26 cellular contexts compared by ENCODE assay signal in the genomic region with DNA sequence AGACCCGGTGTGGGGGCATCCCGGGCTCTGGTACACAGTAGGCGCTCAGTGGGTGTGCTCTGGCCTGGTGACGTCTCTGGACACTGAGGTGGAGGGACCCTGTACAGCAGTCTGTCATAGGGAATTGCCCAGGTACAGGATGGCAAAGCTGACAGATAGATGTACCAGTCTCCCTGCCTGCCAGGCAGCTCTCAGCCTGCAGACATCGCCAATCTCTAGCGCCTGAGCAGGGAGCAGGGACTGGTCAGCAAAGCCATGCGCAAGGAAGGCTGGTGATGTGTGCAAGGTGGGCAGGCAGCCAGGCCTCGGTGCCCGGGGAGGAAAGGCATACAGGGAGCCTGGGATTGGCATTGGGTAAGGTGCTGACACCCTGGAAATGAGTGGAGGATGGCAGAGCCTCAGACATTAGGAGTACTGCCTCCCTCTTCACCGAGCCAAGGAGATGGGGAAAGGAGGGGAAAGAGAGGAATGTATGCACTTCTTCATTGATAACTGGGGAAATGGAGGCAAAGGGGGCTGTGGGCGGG.
"Had no signal": no experiment of that assay in that cellular context is flagged by ENCODE, and none has a peak within 500 bp of the region (broad histone marks: within the 10 kb centered on the region; RNA-seq: fewer than 3 reads in every experiment).

No MANE protein-coding gene starts in this region.

- H3K36me3 ChIP-seq: breast epithelium, gastroesophageal sphincter, left lung, lower lobe of right lung, right atrium auricular region, transverse colon had no signal

- H3K9ac ChIP-seq: parathyroid adenoma had no signal

- H3K4me2 ChIP-seq: smooth muscle cell had no signal

- H3K4me3 ChIP-seq: breast epithelium, gastroesophageal sphincter, left lung, lower lobe of right lung, right atrium auricular region, smooth muscle cell, transverse colon had no signal

- ATAC-seq: gastroesophageal sphincter; left lung; stimulated activated naive B cell treated with anti-CD40 and anti-IgM and Interleukin-4, amounts not matched to agents 10 μg/mL and 1 μg/mL and 100 μg/mL, for 72 hours; WTC11 had no signal

- H3K4me1 ChIP-seq: breast epithelium, gastroesophageal sphincter, left lung, lower lobe of right lung, parathyroid adenoma, right atrium auricular region, transverse colon had no signal

- H3K27me3 ChIP-seq: breast epithelium, right atrium auricular region had no signal

- H3K9me3 ChIP-seq: breast epithelium, gastroesophageal sphincter, left lung, lower lobe of right lung, right atrium auricular region, transverse colon had no signal

- DNase-seq: activated CD4-positive, alpha-beta memory T cell treated with anti-CD3 and anti-CD28 coated beads, Interleukin-2, amount 10 ng/mL, durations not matched to agents 7 days and 5 days; activated CD4-positive, alpha-beta T cell treated with anti-CD3 and anti-CD28 coated beads for 1 hour; activated CD4-positive, alpha-beta T cell treated with anti-CD3 and anti-CD28 coated beads, Interleukin-2, amount 10 ng/mL, durations not matched to agents 7 days and 5 days; activated CD8-positive, alpha-beta memory T cell treated with anti-CD3 and anti-CD28 coated beads, Interleukin-2, amount 50 U/mL, for 48 hours; activated gamma-delta T cell; activated naive CD4-positive, alpha-beta T cell treated with anti-CD3 and anti-CD28 coated beads, Interleukin-2, amount 10 ng/mL, durations not matched to agents 7 days and 5 days; activated T-cell treated with anti-CD3 and anti-CD28 coated beads, Interleukin-2, amount 50 U/mL, for 24 hours; amygdala; central memory CD4-positive, alpha-beta T cell; head of caudate nucleus; kidney glomerular epithelial cell; left lung; lower lobe of right lung; nucleus accumbens; stimulated activated CD4-positive, alpha-beta T cell treated with anti-CD3 and anti-CD28 coated beads, Interleukin-1b, Interleukin-23, amount 100 ng/mL, for 48 hours; stimulated activated CD4-positive, alpha-beta T cell treated with anti-CD3 and anti-CD28 coated beads, Interleukin-4, amount 100 ng/mL, for 4 hours; stimulated activated CD8-positive, alpha-beta memory T cell treated with anti-CD3 and anti-CD28 coated beads, Interleukin-4, amount 100 ng/mL, for 48 hours; stimulated activated naive B cell treated with anti-CD40 and anti-IgM and Interleukin-4, amounts not matched to agents 10 μg/mL and 1 μg/mL and 100 μg/mL, for 72 hours; T-helper 2 cell; transverse colon had no signal

- H3K27ac ChIP-seq: breast epithelium, gastroesophageal sphincter, left lung, lower lobe of right lung, parathyroid adenoma, right atrium auricular region, transverse colon had no signal

- H2AFZ ChIP-seq: parathyroid adenoma had no signal
